ENCODE assay signal across 9 cellular contexts in the genomic region with DNA sequence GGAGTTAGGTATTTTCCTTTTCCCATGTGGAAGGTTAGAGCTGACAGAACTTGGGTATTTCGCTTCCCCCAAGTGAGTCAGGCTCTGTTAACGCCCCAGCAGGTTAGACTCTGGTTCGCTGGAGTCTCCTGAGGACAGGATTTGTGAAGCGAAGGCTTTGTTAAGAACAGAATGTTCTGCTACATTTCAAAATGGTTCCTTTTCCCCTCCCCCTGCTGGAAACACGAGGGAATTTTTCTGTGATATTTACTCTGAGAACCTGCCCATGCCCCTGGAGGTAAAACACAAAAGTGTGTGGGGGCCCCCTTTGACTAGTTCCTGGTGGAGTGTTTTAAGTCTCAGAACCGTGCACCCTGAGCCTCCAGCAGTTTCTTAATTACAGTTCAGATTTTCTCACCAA.
A peak's percentile ranks its signal among the peaks of the same experiment; 100 is the strongest.
DNase-seq lines count a peak whose midpoint lies in the region; ATAC-seq and TF ChIP-seq lines count a peak whose summit lies in the region.
"Had no signal": no experiment of that assay in that cellular context is flagged by ENCODE, and none has a peak within 500 bp of the region (broad histone marks: within the 10 kb centered on the region; RNA-seq: fewer than 3 reads in every experiment).

No MANE protein-coding gene starts in this region.

- peak; percentile 58 for TF ChIP-seq CTCF in BE2C (IDR thresholded peaks at IDR 0.05; ENCODE audit: low read depth, low read length)
- peak; percentile 14; the same call in 1 of the 2 replicates for TF ChIP-seq CTCF in WI38 (IDR thresholded peaks at IDR 0.05; ENCODE audit: low read depth, low read length)

- H3K4me3 ChIP-seq in BE2C (ENCODE audit: low read depth, low read length) (no peak overlapping the region), WI38 (ENCODE audit: low read depth, low read length) (no peak overlapping the region)
- H3K4me3 ChIP-seq: mucosa of descending colon had no signal

- DNase-seq in BE2C: peak; percentile 47
- peak; percentile 1 for DNase-seq in HT1080 (ENCODE audit: low read depth)
- peak; percentile 16 for DNase-seq in iPS-NIHi7 (ENCODE audit: extremely low spot score)
- DNase-seq in GM19238 (ENCODE audit: insufficient read length, low spot score): no peak
- DNase-seq in kidney glomerular epithelial cell (lab: John Stamatoyannopoulos, UW): no peak

- H3K4me1 ChIP-seq in BE2C: peaks cover 5% of the 10 kb centered on the region

- no peaks in the 10 kb centered on the region for H3K9me3 ChIP-seq in BE2C
- H3K9me3 ChIP-seq: mucosa of descending colon had no signal

- no peaks in the 10 kb centered on the region for H3K27me3 ChIP-seq in BE2C

- no peaks in the 10 kb centered on the region for H3K36me3 ChIP-seq in BE2C

- ATAC-seq in HG02623 (IDR thresholded peaks at IDR 0.05; ENCODE audit: unreplicated experiment) (no peak), HG02970 (IDR thresholded peaks at IDR 0.05; ENCODE audit: low FRiP score, unreplicated experiment) (no peak)
- ATAC-seq: mucosa of descending colon had no signal

Comparison
In these comparisons a context has a peak if more than half of its experiments do, and no peak if none do; other contexts are left out.
1. DNase-seq: peak in BE2C (single experiment), HT1080 (single experiment) and iPS-NIHi7 (single experiment); none in GM19238 (single experiment) and kidney glomerular epithelial cell (single experiment).